Comparison of ENCODE assay signal across 8 cellular contexts in the genomic region with DNA sequence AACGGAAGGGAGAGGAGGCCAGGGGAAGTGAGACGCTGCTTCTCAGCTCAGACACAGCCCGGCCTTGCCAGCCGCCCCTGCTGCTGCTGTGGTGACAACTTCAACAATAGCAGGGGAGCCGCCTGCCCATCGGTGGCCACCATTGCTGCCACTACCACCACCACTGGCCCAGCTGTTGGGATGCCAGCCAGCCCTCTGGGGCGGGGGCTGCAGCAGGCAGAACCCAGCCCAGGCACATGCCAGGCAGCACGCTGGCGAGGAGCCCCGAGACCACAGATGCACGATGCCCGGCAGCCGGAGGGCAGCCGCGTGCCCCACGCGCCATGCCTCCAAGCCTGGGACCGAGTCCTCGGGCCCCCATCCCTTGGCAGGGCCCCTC. TPM values are rescaled to one million over a fixed set of nuclear protein-coding genes. Genes with fewer than 3 reads are reported as not detected.
A peak's percentile ranks its signal among the peaks of the same experiment; 100 is the strongest.
DNase-seq lines count a peak whose midpoint lies in the region; ATAC-seq and TF ChIP-seq lines count a peak whose summit lies in the region.
"Had no signal": no experiment of that assay in that cellular context is flagged by ENCODE, and none has a peak within 500 bp of the region (broad histone marks: within the 10 kb centered on the region; RNA-seq: fewer than 3 reads in every experiment).

No MANE protein-coding gene starts in this region.

- WGBS in tibial nerve, 2 donors, result 5 to 23% methylated on average over 18 to 19 of the region's 19 CpGs

- H3K36me3 ChIP-seq in Peyer's patch (peaks cover 0 to 14% (median 0%) of the 10 kb centered on the region in 3 donors), mucosa of descending colon (ENCODE audit: low read depth) (peaks cover 4% of the 10 kb centered on the region), tibial nerve (peaks cover 0 to 14% (median 0%) of the 10 kb centered on the region in 3 donors)

- no peak for TF ChIP-seq EP300 in tibial nerve (IDR thresholded peaks at IDR 0.05)

- peak in 2 of 3 donors; percentile 44 to 49 for DNase-seq in Peyer's patch
- no peak for DNase-seq in epithelial cell of proximal tubule (ENCODE audit: low read depth)
- peak in 2 of 3 donors; percentile 56 to 58 for DNase-seq in mucosa of descending colon
- DNase-seq in tibial nerve (ENCODE audit: low spot score in 2 of 2), result no peak
- no peak for DNase-seq in T1000 (lab: John Stamatoyannopoulos, UW)
- no peak for DNase-seq in SIG-M5 treated with dmso at 0.1 percent for 504 hours (lab: John Stamatoyannopoulos, UW; ENCODE audit: unreplicated experiment)
- DNase-seq: OCI-M1 had no signal

- H3K4me1 ChIP-seq in Peyer's patch (peaks cover 5 to 53% (median 11%) of the 10 kb centered on the region in 4 donors), mucosa of descending colon (ENCODE audit: low read depth) (peaks cover 24% of the 10 kb centered on the region), tibial nerve (peaks cover 0 to 56% (median 23%) of the 10 kb centered on the region in 4 donors)

- TF ChIP-seq POLR2A in Peyer's patch (IDR thresholded peaks at IDR 0.05) (no peak), tibial nerve (IDR thresholded peaks at IDR 0.05) (no peak)

- H3K9me3 ChIP-seq in Peyer's patch (no peaks in the 10 kb centered on the region), mucosa of descending colon (no peaks in the 10 kb centered on the region), tibial nerve (no peaks in the 10 kb centered on the region)

- intact Hi-C loops in mucosa of descending colon (cut with DNase I, micrococcal nuclease), result no loop called here

- H3K4me3 ChIP-seq in Peyer's patch (peak overlapping the region; percentile 20 to 64 (median 41)), epithelial cell of proximal tubule (ENCODE audit: low read depth, low read length) (peak overlapping the region; percentile 61), mucosa of descending colon (no peak overlapping the region), tibial nerve (peak overlapping the region; percentile 32 to 58 (median 50))

- TF ChIP-seq CTCF in Peyer's patch (IDR thresholded peaks at IDR 0.05) (no peak), epithelial cell of proximal tubule (conservative IDR thresholded peaks at IDR 0.05; ENCODE audit: low read depth, low read length) (no peak), mucosa of descending colon (IDR thresholded peaks at IDR 0.05) (no peak), tibial nerve (IDR thresholded peaks at IDR 0.05) (no peak)

- H3K27ac ChIP-seq in Peyer's patch, result peak overlapping the region in 3 of 4 donors; percentile 67 to 94 (median 90)
- peak overlapping the region; percentile 10 to 72 (median 66) for H3K27ac ChIP-seq in tibial nerve

- H3K27me3 ChIP-seq in Peyer's patch (no peaks in the 10 kb centered on the region), tibial nerve (no peaks in the 10 kb centered on the region)

- ATAC-seq in mucosa of descending colon (no peak), GM21825 (IDR thresholded peaks at IDR 0.05; ENCODE audit: unreplicated experiment) (no peak)

RNA-seq across cellular contexts. Expression of a gene that starts 7.3 kb away (rescaled TPM):
- total RNA-seq in Peyer's patch (100 to 1,000 TPM in 3 of 4 donors, 10 to 100 TPM in 1; 81.7 to 209 (median 189) TPM), epithelial cell of proximal tubule (35.3 and 39.5 TPM in 2 replicates), mucosa of descending colon (100 to 1,000 TPM in 2 of 3 donors, 10 to 100 TPM in 1; 68.4 to 143 (median 101) TPM), tibial nerve (10 to 100 TPM; 22.8 to 33.1 (median 29.1) TPM)

RNA-seq across cellular contexts. Expression of a gene that starts 16.6 kb away (rescaled TPM):
- 100 to 1,000 TPM in 1 of 4 donors, 10 to 100 TPM in 3; 68.0 to 113 (median 84.8) TPM for total RNA-seq in Peyer's patch
- total RNA-seq in epithelial cell of proximal tubule, result 64.5 and 140 TPM in 2 replicates
- total RNA-seq in mucosa of descending colon, result 10 to 100 TPM; 50.0 to 51.3 (median 51.0) TPM
- total RNA-seq in tibial nerve, result 100 to 1,000 TPM in 3 of 4 donors, 10 to 100 TPM in 1; 77.1 to 146 (median 101) TPM

RNA-seq across cellular contexts. Expression of a gene that starts 31.8 kb away (rescaled TPM):
- 100 to 1,000 TPM in 3 of 4 donors, 10 to 100 TPM in 1; 87.5 to 154 (median 122) TPM for total RNA-seq in Peyer's patch
- 40.0 and 45.4 TPM in 2 replicates for total RNA-seq in epithelial cell of proximal tubule
- total RNA-seq in mucosa of descending colon, result 100 to 1,000 TPM in 2 of 3 donors, 10 to 100 TPM in 1; 98.0 to 147 (median 109) TPM
- total RNA-seq in tibial nerve, result 10 to 100 TPM; 20.6 to 35.0 (median 27.5) TPM

RNA-seq across cellular contexts. Expression of a gene that starts 31.8 kb away (rescaled TPM):
- total RNA-seq in Peyer's patch (10 to 100 TPM; 37.7 to 65.5 (median 46.2) TPM), epithelial cell of proximal tubule (69.1 and 75.6 TPM in 2 replicates), mucosa of descending colon (10 to 100 TPM; 43.2 to 63.7 (median 53.8) TPM), tibial nerve (10 to 100 TPM; 23.4 to 26.7 (median 25.7) TPM)

RNA-seq across cellular contexts. Expression of a gene that starts 57.3 kb away (rescaled TPM):
- total RNA-seq in Peyer's patch, result 10 to 100 TPM in 1 of 4 donors, 1 to 10 TPM in 3; 1.7 to 10.7 (median 2.5) TPM
- total RNA-seq in epithelial cell of proximal tubule, result 14.0 and 22.7 TPM in 2 replicates
- 10 to 100 TPM in 1 of 3 donors, 1 to 10 TPM in 2; 1.2 to 16.2 (median 2.5) TPM for total RNA-seq in mucosa of descending colon
- total RNA-seq in tibial nerve, result 10 to 100 TPM; 17.4 to 30.4 (median 24.5) TPM

Comparison
In these comparisons a context has a peak if more than half of its experiments do, and no peak if none do; other contexts are left out.
1. DNase-seq: peak in Peyer's patch (2 of 3) and mucosa of descending colon (2 of 3); none in epithelial cell of proximal tubule (single experiment), tibial nerve (0 of 2), T1000 (single experiment) and SIG-M5 treated with dmso at 0.1 percent for 504 hours (single experiment).